In the genomic region with DNA sequence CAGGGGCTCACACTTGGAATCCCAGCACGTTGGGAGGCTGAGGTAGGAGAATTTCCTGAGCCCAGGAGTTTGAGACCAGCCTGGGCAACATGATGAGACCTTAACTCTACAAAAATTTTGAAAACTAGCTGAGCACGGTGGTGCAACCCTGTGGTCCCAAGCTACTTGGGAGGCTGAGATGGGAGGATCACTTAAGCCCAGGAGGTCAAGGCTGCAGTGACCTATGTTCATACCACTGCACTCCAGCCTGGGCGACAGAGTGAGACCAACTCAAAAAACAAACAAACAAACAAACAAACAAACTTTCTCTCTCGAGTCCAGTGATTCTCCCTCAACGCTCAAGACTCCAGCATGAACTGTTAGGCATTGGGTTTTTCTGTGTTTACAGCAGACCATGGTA, we compare ENCODE assay signal across 19 cellular contexts.
"Had no signal": no experiment of that assay in that cellular context is flagged by ENCODE, and none has a peak within 500 bp of the region (broad histone marks: within the 10 kb centered on the region; RNA-seq: fewer than 3 reads in every experiment).

No MANE protein-coding gene starts in this region.

- H3K27ac ChIP-seq: colonic mucosa, left lung, prostate gland, SJSA1, upper lobe of left lung had no signal

- H3K27me3 ChIP-seq: colonic mucosa, left lung, upper lobe of left lung had no signal

- H3K4me3 ChIP-seq: colonic mucosa, left lung, prostate gland, SJSA1, upper lobe of left lung had no signal

- H3K4me3 Mint-ChIP-seq: activated naive CD8-positive, alpha-beta T cell treated with anti-CD3 and anti-CD28 coated beads, Interleukin-2, amount 10 ng/mL, durations not matched to agents 7 days and 5 days had no signal

- ATAC-seq: left lung; naive thymus-derived CD8-positive, alpha-beta T cell; right cardiac atrium; stimulated activated naive CD8-positive, alpha-beta T cell treated with anti-CD3 and anti-CD28 coated beads, Interleukin-15, Interleukin-2, amounts not matched to agents 100 U/mL and 50 U/mL, for 24 hours had no signal

- H3K9me3 ChIP-seq: colonic mucosa, left lung, prostate gland, SJSA1, upper lobe of left lung had no signal

- H3K27ac Mint-ChIP-seq: activated naive CD8-positive, alpha-beta T cell treated with anti-CD3 and anti-CD28 coated beads, Interleukin-2, amount 10 ng/mL, durations not matched to agents 7 days and 5 days had no signal

- H3K9me3 Mint-ChIP-seq: activated naive CD8-positive, alpha-beta T cell treated with anti-CD3 and anti-CD28 coated beads, Interleukin-2, amount 10 ng/mL, durations not matched to agents 7 days and 5 days; naive thymus-derived CD8-positive, alpha-beta T cell had no signal

- DNase-seq: activated CD4-positive, alpha-beta T cell treated with anti-CD3 and anti-CD28 coated beads, Interleukin-2, amount 50 U/mL, for 48 hours; activated CD4-positive, CD25-positive, alpha-beta regulatory T cell treated with anti-CD3 and anti-CD28 coated beads, Interleukin-2, amount 50 U/mL, for 72 hours; activated gamma-delta T cell; activated naive CD8-positive, alpha-beta T cell treated with anti-CD3 and anti-CD28 coated beads, Interleukin-2, amount 10 ng/mL, durations not matched to agents 7 days and 5 days; activated T-cell treated with anti-CD3 and anti-CD28 coated beads, Interleukin-2, amount 50 U/mL, for 48 hours; anterior cingulate cortex; colonic mucosa; foreskin fibroblast; hypothalamus; kidney; left lung; mammary epithelial cell; naive thymus-derived CD8-positive, alpha-beta T cell; right cardiac atrium; small intestine; stimulated activated naive CD8-positive, alpha-beta T cell treated with anti-CD3 and anti-CD28 coated beads, Interleukin-15, Interleukin-2, amounts not matched to agents 100 U/mL and 50 U/mL, for 24 hours; upper lobe of left lung had no signal

- H3K27me3 Mint-ChIP-seq: activated naive CD8-positive, alpha-beta T cell treated with anti-CD3 and anti-CD28 coated beads, Interleukin-2, amount 10 ng/mL, durations not matched to agents 7 days and 5 days; naive thymus-derived CD8-positive, alpha-beta T cell had no signal
